In the genomic region with DNA sequence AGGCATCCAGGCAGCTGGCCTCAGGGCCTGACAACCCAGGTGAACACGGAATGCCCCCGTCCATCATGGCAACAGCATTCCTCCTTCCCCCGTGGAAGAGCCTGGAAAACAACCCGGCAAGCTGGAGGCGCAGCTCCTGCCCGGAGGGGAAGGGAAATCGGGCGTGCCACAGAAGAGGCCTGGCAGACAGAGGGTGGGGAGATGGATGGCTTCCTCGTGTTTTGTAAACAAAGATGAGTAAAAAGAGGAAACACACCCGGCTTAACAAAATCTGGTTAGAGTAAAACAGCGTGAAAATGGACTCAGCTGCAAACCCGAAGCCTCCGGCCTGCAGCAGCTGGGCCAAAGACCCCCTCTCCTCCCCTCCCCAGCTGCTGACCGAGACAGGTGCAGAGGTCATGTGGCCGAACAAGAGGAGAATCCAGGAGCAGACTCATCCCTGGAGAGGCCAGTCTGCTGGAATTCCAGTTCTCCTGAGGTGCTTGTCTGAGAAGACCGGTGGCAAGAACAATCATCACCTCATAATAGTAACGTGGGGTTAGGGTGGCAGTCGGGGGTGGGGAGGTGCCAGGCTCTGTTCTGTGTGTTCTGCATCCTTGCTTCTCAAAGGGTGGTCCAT, we compare ENCODE assay signal across 10 cellular contexts. TPM values are rescaled to one million over a fixed set of nuclear protein-coding genes. Genes with fewer than 3 reads are reported as not detected.
A peak's percentile ranks its signal among the peaks of the same experiment; 100 is the strongest.
DNase-seq lines count a peak whose midpoint lies in the region; ATAC-seq and TF ChIP-seq lines count a peak whose summit lies in the region.
"Had no signal": no experiment of that assay in that cellular context is flagged by ENCODE, and none has a peak within 500 bp of the region (broad histone marks: within the 10 kb centered on the region; RNA-seq: fewer than 3 reads in every experiment).

No MANE protein-coding gene starts in this region.

- ATAC-seq in activated B cell treated with CpG ODN at 0.5 μM for 24 hours (ENCODE audit: low read depth), result peak; percentile 51
- ATAC-seq in upper lobe of left lung (ENCODE audit: low FRiP score in 2 of 2), result peak in 1 of 2 donors; percentile 38
- no peak for ATAC-seq in GM19324 (IDR thresholded peaks at IDR 0.05; ENCODE audit: low FRiP score, unreplicated experiment)
- ATAC-seq: CD8-positive, alpha-beta T cell had no signal

- intact Hi-C loops in activated B cell treated with CpG ODN at 0.5 μM for 24 hours (cut with micrococcal nuclease), result loop anchor here (2.0 kb wide), 1 partner anchor 13 kb away; no protein-coding TSS in a partner anchor

- no peaks in the 10 kb centered on the region for H3K9me3 Mint-ChIP-seq in activated CD4-positive, alpha-beta T cell treated with anti-CD3 and anti-CD28 coated beads, Interleukin-2, amount 10 ng/mL, durations not matched to agents 7 days and 5 days
- no peaks in the 10 kb centered on the region for H3K9me3 Mint-ChIP-seq in activated B cell treated with CpG ODN at 0.5 μM for 24 hours
- H3K9me3 Mint-ChIP-seq: CD8-positive, alpha-beta T cell had no signal

- H3K9me3 ChIP-seq in mesenchymal stem cell (ENCODE audit: control insufficient read depth, low read length) (no peaks in the 10 kb centered on the region), upper lobe of left lung (no peaks in the 10 kb centered on the region)

- peak overlapping the region; percentile 94 for H4K8ac ChIP-seq in mesenchymal stem cell (ENCODE audit: low read length)

- no peak for DNase-seq in activated CD4-positive, alpha-beta T cell treated with anti-CD3 and anti-CD28 coated beads, Interleukin-2, amount 10 ng/mL, durations not matched to agents 7 days and 5 days
- no peak for DNase-seq in activated CD4-positive, alpha-beta T cell treated with anti-CD3 and anti-CD28 coated beads, Interleukin-2, amount 50 U/mL, for 48 hours
- DNase-seq in activated B cell treated with CpG ODN at 0.5 μM for 24 hours, result no peak
- DNase-seq in mesenchymal stem cell, result peak; percentile 86
- DNase-seq in upper lobe of left lung, result no peak
- DNase-seq in stimulated activated CD8-positive, alpha-beta memory T cell treated with anti-CD3 and anti-CD28 coated beads, Interleukin-4, amount 100 ng/mL, for 48 hours, result no peak
- no peak for DNase-seq in NCI-H2029 treated with DMSO at 0.1 percent for 48 hours (lab: John Stamatoyannopoulos, UW)
- DNase-seq: CD8-positive, alpha-beta T cell; OCI-M1 had no signal

- H3K36me3 Mint-ChIP-seq in activated CD4-positive, alpha-beta T cell treated with anti-CD3 and anti-CD28 coated beads, Interleukin-2, amount 10 ng/mL, durations not matched to agents 7 days and 5 days (ENCODE audit: low read depth), result peaks cover 16% of the 10 kb centered on the region
- H3K36me3 Mint-ChIP-seq in activated B cell treated with CpG ODN at 0.5 μM for 24 hours (ENCODE audit: low read depth), result peaks cover 87% of the 10 kb centered on the region
- H3K36me3 Mint-ChIP-seq: CD8-positive, alpha-beta T cell had no signal

- H3K4me1 Mint-ChIP-seq in activated CD4-positive, alpha-beta T cell treated with anti-CD3 and anti-CD28 coated beads, Interleukin-2, amount 10 ng/mL, durations not matched to agents 7 days and 5 days, result peaks cover 55% of the 10 kb centered on the region
- peaks cover 75% of the 10 kb centered on the region for H3K4me1 Mint-ChIP-seq in activated B cell treated with CpG ODN at 0.5 μM for 24 hours

- no peak overlapping the region for H2AFZ ChIP-seq in mesenchymal stem cell (ENCODE audit: low read depth, low read length)

- peak overlapping the region; percentile 100 for H4K91ac ChIP-seq in mesenchymal stem cell (ENCODE audit: low read length)

- H3K23ac ChIP-seq in mesenchymal stem cell (ENCODE audit: low read length in 2 of 2), result peak overlapping the region in 1 of 2 experiments; percentile 92

- H3K4me1 ChIP-seq in mesenchymal stem cell (ENCODE audit: control insufficient read depth, insufficient read depth, low read depth, low read length), result peaks cover 72% of the 10 kb centered on the region
- H3K4me1 ChIP-seq in upper lobe of left lung, result peaks cover 62 to 69% (median 64%) of the 10 kb centered on the region in 4 donors

- H2BK12ac ChIP-seq in mesenchymal stem cell (ENCODE audit: low read length in 2 of 2), result peak overlapping the region; percentile 99

- no peak for TF ChIP-seq POLR2A in upper lobe of left lung (IDR thresholded peaks at IDR 0.05)

- POLR2A ChIA-PET in activated CD4-positive, alpha-beta T cell treated with anti-CD3 and anti-CD28 coated beads, Interleukin-2, amount 10 ng/mL, durations not matched to agents 7 days and 5 days (lab: Charles Lee), result no interaction called here
- POLR2A ChIA-PET in activated B cell treated with CpG ODN at 0.5 μM for 24 hours (lab: Charles Lee), result interaction anchor here (0.7 to 23.5 kb wide), 10 partner anchors 8 to 215 kb away, joined by 3 to 1329 read pairs (median 12); a partner anchor contains a TSS

- no peak for TF ChIP-seq EP300 in upper lobe of left lung (IDR thresholded peaks at IDR 0.05)

- peak overlapping the region; percentile 78 for H2BK5ac ChIP-seq in mesenchymal stem cell (ENCODE audit: low read depth, low read length, poor library complexity, severe bottlenecking)

- peak overlapping the region; percentile 96 to 99 for H3K4ac ChIP-seq in mesenchymal stem cell (ENCODE audit: low read depth in 1 of 2, low read length in 2 of 2)

- peak overlapping the region; percentile 99 for H3K18ac ChIP-seq in mesenchymal stem cell (ENCODE audit: low read depth in 1 of 2, low read length in 2 of 2)

- H3K27ac Mint-ChIP-seq in activated CD4-positive, alpha-beta T cell treated with anti-CD3 and anti-CD28 coated beads, Interleukin-2, amount 10 ng/mL, durations not matched to agents 7 days and 5 days, result peak overlapping the region; percentile 21
- peak overlapping the region; percentile 99 for H3K27ac Mint-ChIP-seq in activated B cell treated with CpG ODN at 0.5 μM for 24 hours
- H3K27ac Mint-ChIP-seq: CD8-positive, alpha-beta T cell had no signal

- no peak overlapping the region for H3K4me3 Mint-ChIP-seq in activated CD4-positive, alpha-beta T cell treated with anti-CD3 and anti-CD28 coated beads, Interleukin-2, amount 10 ng/mL, durations not matched to agents 7 days and 5 days
- peak overlapping the region; percentile 65 for H3K4me3 Mint-ChIP-seq in activated B cell treated with CpG ODN at 0.5 μM for 24 hours
- H3K4me3 Mint-ChIP-seq: CD8-positive, alpha-beta T cell had no signal

- peak overlapping the region; percentile 62 for H3K9ac ChIP-seq in mesenchymal stem cell (ENCODE audit: low read length)

- no peak overlapping the region for H3K4me2 ChIP-seq in mesenchymal stem cell (ENCODE audit: low read length, poor library complexity, severe bottlenecking)

- H3K27me3 ChIP-seq in mesenchymal stem cell (ENCODE audit: control insufficient read depth in 1 of 2, insufficient read depth in 1 of 2, low read length in 2 of 2) (no peaks in the 10 kb centered on the region), upper lobe of left lung (no peaks in the 10 kb centered on the region)

- TF ChIP-seq CTCF in activated B cell treated with CpG ODN at 0.5 μM for 24 hours (IDR thresholded peaks at IDR 0.05), result no peak
- no peak for TF ChIP-seq CTCF in upper lobe of left lung (IDR thresholded peaks at IDR 0.05)

- H3K14ac ChIP-seq in mesenchymal stem cell (ENCODE audit: low read length in 2 of 2), result peak overlapping the region in 1 of 2 experiments; percentile 97

- H3K79me1 ChIP-seq in mesenchymal stem cell (replicated peaks; ENCODE audit: low read length, poor library complexity, severe bottlenecking), result peaks cover 18% of the 10 kb centered on the region

- H3K27me3 Mint-ChIP-seq in activated CD4-positive, alpha-beta T cell treated with anti-CD3 and anti-CD28 coated beads, Interleukin-2, amount 10 ng/mL, durations not matched to agents 7 days and 5 days, result no peaks in the 10 kb centered on the region
- H3K27me3 Mint-ChIP-seq in activated B cell treated with CpG ODN at 0.5 μM for 24 hours, result no peaks in the 10 kb centered on the region

- peak overlapping the region; percentile 40 for H2AK5ac ChIP-seq in mesenchymal stem cell (ENCODE audit: low read length, severe bottlenecking)

- H3K27ac ChIP-seq in mesenchymal stem cell (ENCODE audit: low read length, poor library complexity, severe bottlenecking), result peak overlapping the region; percentile 90
- H3K27ac ChIP-seq in upper lobe of left lung, result peak overlapping the region; percentile 68 to 81 (median 80)

- WGBS in mesenchymal stem cell, result 6% methylated on average over 18 of the region's 18 CpGs
- WGBS in upper lobe of left lung, 2 donors, result 32 to 35% methylated on average over 15 to 18 of the region's 18 CpGs

- H2BK15ac ChIP-seq in mesenchymal stem cell (ENCODE audit: low read depth, poor library complexity, severe bottlenecking), result peak overlapping the region; percentile 87

- CTCF ChIA-PET in activated CD4-positive, alpha-beta T cell treated with anti-CD3 and anti-CD28 coated beads, Interleukin-2, amount 10 ng/mL, durations not matched to agents 7 days and 5 days (lab: Charles Lee), result interaction anchor here (1.0 to 23.5 kb wide), 4 partner anchors 9 to 24 kb away, joined by 4 to 305 read pairs (median 5); a partner anchor contains a TSS
- CTCF ChIA-PET in activated B cell treated with CpG ODN at 0.5 μM for 24 hours (lab: Charles Lee), result interaction anchor here (1.2 to 8.0 kb wide), 3 partner anchors 11 to 48 kb away, joined by 3 to 98 read pairs (median 13); a partner anchor contains a TSS

- H3K4me3 ChIP-seq in mesenchymal stem cell (ENCODE audit: insufficient read depth in 1 of 2, low read depth in 1 of 2, low read length in 2 of 2), result peak overlapping the region in 1 of 2 experiments; percentile 21
- H3K4me3 ChIP-seq in upper lobe of left lung, result no peak overlapping the region

- peak overlapping the region; percentile 96 for H2BK120ac ChIP-seq in mesenchymal stem cell (ENCODE audit: low read depth, low read length)

- H3K36me3 ChIP-seq in mesenchymal stem cell (ENCODE audit: control insufficient read depth in 1 of 2, insufficient read depth in 2 of 2, low read depth in 1 of 2, low read length in 2 of 2) (peaks cover 5 to 37% of the 10 kb centered on the region in 2 experiments), upper lobe of left lung (peaks cover 0 to 14% (median 4%) of the 10 kb centered on the region in 4 donors)

RNA-seq across cellular contexts. Expression of a gene that starts 15.3 kb away (rescaled TPM):
- total RNA-seq in activated CD4-positive, alpha-beta T cell treated with anti-CD3 and anti-CD28 coated beads, Interleukin-2, amount 10 ng/mL, durations not matched to agents 7 days and 5 days, result 1 to 10 TPM; 8.5 to 8.6 TPM
- 353 and 376 TPM in 2 replicates for total RNA-seq in activated B cell treated with CpG ODN at 0.5 μM for 24 hours
- 18.5 TPM for polyA plus RNA-seq in mesenchymal stem cell (2013, experiment 1 of 2)
- 17.8 TPM for polyA plus RNA-seq in mesenchymal stem cell (2013, experiment 2 of 2)
- 100 to 1,000 TPM in 1 of 6 donors, 10 to 100 TPM in 4, 1 to 10 TPM in 1; 9.9 to 118 (median 26.2) TPM for total RNA-seq in upper lobe of left lung

RNA-seq across cellular contexts. Expression of a gene that starts 54.4 kb away (rescaled TPM):
- 100 to 1,000 TPM; 145 to 150 TPM for total RNA-seq in activated CD4-positive, alpha-beta T cell treated with anti-CD3 and anti-CD28 coated beads, Interleukin-2, amount 10 ng/mL, durations not matched to agents 7 days and 5 days
- total RNA-seq in activated B cell treated with CpG ODN at 0.5 μM for 24 hours (183 and 217 TPM in 2 replicates), upper lobe of left lung (100 to 1,000 TPM in 5 of 6 donors, 10 to 100 TPM in 1; 55.5 to 342 (median 191) TPM)
- polyA plus RNA-seq in mesenchymal stem cell (2013, experiment 1 of 2), result 684 TPM
- polyA plus RNA-seq in mesenchymal stem cell (2013, experiment 2 of 2), result 720 TPM
